1 cellular context compared by ENCODE assay signal in genomic region chr21:37227071-37228002, GRCh38.
TF ChIP-seq lines count a peak whose summit lies in the region.

No MANE protein-coding gene starts in this region.

TF ChIP-seq in IMR-90, 13 proteins besides CTCF, POLR2A, EP300 and RAD21:
- no peak for TF ChIP-seq MAFK (IDR thresholded peaks at IDR 0.05; ENCODE audit: low read depth, low read length)
- no peak for TF ChIP-seq RFX5 (IDR thresholded peaks at IDR 0.05; ENCODE audit: low read depth, low read length)
- TF ChIP-seq CEBPB (IDR thresholded peaks at IDR 0.05; ENCODE audit: low read depth, low read length), result no peak
- TF ChIP-seq FOS (IDR thresholded peaks at IDR 0.05; ENCODE audit: low read depth, low read length), result no peak
- no peak for TF ChIP-seq NFE2L2 (IDR thresholded peaks at IDR 0.05; ENCODE audit: low read depth, low read length)
- TF ChIP-seq USF2 (IDR thresholded peaks at IDR 0.05; ENCODE audit: low read depth, low read length), result no peak
- no peak for TF ChIP-seq ELK1 (IDR thresholded peaks at IDR 0.05; ENCODE audit: borderline replicate concordance, low read depth, low read length)
- TF ChIP-seq SMC3 (IDR thresholded peaks at IDR 0.05; ENCODE audit: low read depth, low read length), result no peak
- TF ChIP-seq MAZ (IDR thresholded peaks at IDR 0.05; ENCODE audit: borderline replicate concordance, low read depth, low read length), result no peak
- TF ChIP-seq CHD1 (IDR thresholded peaks at IDR 0.05; ENCODE audit: low read depth, low read length), result no peak
- TF ChIP-seq RCOR1 (IDR thresholded peaks at IDR 0.05; ENCODE audit: insufficient replicate concordance, low read length), result no peak
- TF ChIP-seq BHLHE40 (IDR thresholded peaks at IDR 0.05; ENCODE audit: low read depth, low read length), result no peak
- no peak for TF ChIP-seq MXI1 (IDR thresholded peaks at IDR 0.05; ENCODE audit: borderline replicate concordance, low read depth, low read length)
